In genomic region chrX:129650183-129650689, GRCh38 we compare ENCODE assay signal across 19 cellular contexts. TPM values are rescaled to one million over a fixed set of nuclear protein-coding genes. Genes with fewer than 3 reads are reported as not detected.
"Had no signal": no experiment of that assay in that cellular context is flagged by ENCODE, and none has a peak within 500 bp of the region (broad histone marks: within the 10 kb centered on the region; RNA-seq: fewer than 3 reads in every experiment).

No MANE protein-coding gene starts in this region.

- H3K27ac ChIP-seq: hepatocyte, sigmoid colon, skin epidermis, suprapubic skin, thyroid gland, upper lobe of left lung, uterus had no signal

- H3K9me3 ChIP-seq: sigmoid colon, suprapubic skin, thyroid gland, upper lobe of left lung, uterus had no signal

- H3K36me3 ChIP-seq: sigmoid colon, suprapubic skin, thyroid gland, upper lobe of left lung, uterus had no signal

- ATAC-seq: naive thymus-derived CD4-positive, alpha-beta T cell; stimulated activated naive CD8-positive, alpha-beta T cell treated with anti-CD3 and anti-CD28 coated beads, Interleukin-15, Interleukin-2, amounts not matched to agents 100 U/mL and 50 U/mL, for 24 hours had no signal

- H3K9me3 Mint-ChIP-seq: endodermal cell; naive thymus-derived CD4-positive, alpha-beta T cell had no signal

- H3K27me3 ChIP-seq: sigmoid colon, suprapubic skin, thyroid gland, upper lobe of left lung, uterus had no signal

- DNase-seq: dermis blood vessel endothelial cell; foreskin melanocyte; head of caudate nucleus; kidney glomerular epithelial cell; mesendoderm; naive thymus-derived CD4-positive, alpha-beta T cell; nephron progenitor cell; posterior cingulate gyrus; sigmoid colon; stimulated activated CD4-positive, alpha-beta T cell treated with anti-CD3 and anti-CD28 coated beads, Interleukin-2, amount 100 ng/mL, for 24 hours; stimulated activated naive CD8-positive, alpha-beta T cell treated with anti-CD3 and anti-CD28 coated beads, Interleukin-15, Interleukin-2, amounts not matched to agents 100 U/mL and 50 U/mL, for 24 hours; thyroid gland; upper lobe of left lung; uterus had no signal

- H3K36me3 Mint-ChIP-seq: naive thymus-derived CD4-positive, alpha-beta T cell had no signal

- H3K4me3 Mint-ChIP-seq: endodermal cell; naive thymus-derived CD4-positive, alpha-beta T cell; nephron progenitor cell had no signal

- H3K4me3 ChIP-seq: hepatocyte, sigmoid colon, skin epidermis, suprapubic skin, thyroid gland, upper lobe of left lung, uterus had no signal

- H3K27ac Mint-ChIP-seq: endodermal cell; naive thymus-derived CD4-positive, alpha-beta T cell; nephron progenitor cell had no signal

RNA-seq across cellular contexts. Expression of gene APLN, which starts 4.5 kb away (rescaled TPM):
- total RNA-seq: mononuclear cell had no signal
